In genomic region chr7:138726288-138726687, GRCh38 we compare ENCODE assay signal across 17 cellular contexts. TPM values are rescaled to one million over a fixed set of nuclear protein-coding genes. Genes with fewer than 3 reads are reported as not detected.
A peak's percentile ranks its signal among the peaks of the same experiment; 100 is the strongest.
DNase-seq lines count a peak whose midpoint lies in the region; ATAC-seq, FAIRE-seq and TF ChIP-seq lines count a peak whose summit lies in the region.
"Had no signal": no experiment of that assay in that cellular context is flagged by ENCODE, and none has a peak within 500 bp of the region (broad histone marks: within the 10 kb centered on the region; RNA-seq: fewer than 3 reads in every experiment).

No MANE protein-coding gene starts in this region.

- no peak overlapping the region for H3K27ac Mint-ChIP-seq in endodermal cell
- H3K27ac Mint-ChIP-seq: activated naive CD4-positive, alpha-beta T cell treated with anti-CD3 and anti-CD28 coated beads for 36 hours had no signal

- 40% methylated on average over 9 of the region's 9 CpGs for WGBS in A549 (ENCODE audit: missing lambda C conversion rate)
- WGBS in endodermal cell (ENCODE audit: insufficient coverage in 1 of 2, insufficient read length in 1 of 2), 2 experiments: 81% methylated on average over 7 to 9 of the region's 9 CpGs
- WGBS in heart left ventricle, 4 donors: 75 to 83% (median 79%) methylated on average over 9 of the region's 9 CpGs

- no peak overlapping the region for H3K4me3 Mint-ChIP-seq in endodermal cell
- H3K4me3 Mint-ChIP-seq: activated naive CD4-positive, alpha-beta T cell treated with anti-CD3 and anti-CD28 coated beads for 36 hours had no signal

- H3K4me1 Mint-ChIP-seq in endodermal cell: no peaks in the 10 kb centered on the region

- H3K27me3 ChIP-seq in GM06990 (replicated peaks; ENCODE audit: control insufficient read depth, insufficient read depth, low read length) (no peaks in the 10 kb centered on the region), Loucy (ENCODE audit: insufficient read depth, low read length, poor library complexity, severe bottlenecking) (no peaks in the 10 kb centered on the region), endodermal cell (ENCODE audit: control insufficient read depth, insufficient read depth, low read length, poor library complexity, severe bottlenecking) (no peaks in the 10 kb centered on the region), heart left ventricle (no peaks in the 10 kb centered on the region)
- H3K27me3 ChIP-seq: sigmoid colon had no signal

- no peaks in the 10 kb centered on the region for H3K36me3 ChIP-seq in GM06990 (ENCODE audit: control insufficient read depth, insufficient read depth, low read length)
- no peaks in the 10 kb centered on the region for H3K36me3 ChIP-seq in Loucy (ENCODE audit: insufficient read depth, low read length)
- H3K36me3 ChIP-seq in endodermal cell (ENCODE audit: control insufficient read depth, insufficient read depth, low read length): no peaks in the 10 kb centered on the region
- H3K36me3 ChIP-seq in heart left ventricle: no peaks in the 10 kb centered on the region
- H3K36me3 ChIP-seq: sigmoid colon had no signal

- H3K4me1 ChIP-seq in A549: no peaks in the 10 kb centered on the region
- no peaks in the 10 kb centered on the region for H3K4me1 ChIP-seq in Loucy (ENCODE audit: insufficient read depth, low read length, poor library complexity, severe bottlenecking)
- no peaks in the 10 kb centered on the region for H3K4me1 ChIP-seq in endodermal cell (ENCODE audit: control insufficient read depth, insufficient read depth, low read length)
- no peaks in the 10 kb centered on the region for H3K4me1 ChIP-seq in heart left ventricle
- H3K4me1 ChIP-seq: sigmoid colon had no signal

- no peaks in the 10 kb centered on the region for H3K9me2 ChIP-seq in Loucy (replicated peaks; ENCODE audit: low read depth, low read length)

- no peak; the same call in 2 of the 3 replicates for TF ChIP-seq CTCF in A549 (IDR thresholded peaks at IDR 0.05)
- TF ChIP-seq CTCF in GM06990 (IDR thresholded peaks at IDR 0.05; ENCODE audit: insufficient read depth, low read length, poor library complexity, severe bottlenecking): peak; percentile 29
- peak; percentile 58 for TF ChIP-seq CTCF in Loucy (conservative IDR thresholded peaks at IDR 0.05; ENCODE audit: low read length)
- TF ChIP-seq CTCF in endodermal cell (conservative IDR thresholded peaks at IDR 0.05): peak; percentile 65
- TF ChIP-seq CTCF in heart left ventricle (IDR thresholded peaks at IDR 0.05): no peak

- peak; percentile 71 to 81; a peak in 4 of 6 replicates for ATAC-seq in A549
- no peak for ATAC-seq in HG03469 (IDR thresholded peaks at IDR 0.05; ENCODE audit: unreplicated experiment)
- no peak for ATAC-seq in heart left ventricle
- ATAC-seq: mucosa of descending colon had no signal

- no peaks in the 10 kb centered on the region for H4K20me1 ChIP-seq in Loucy (ENCODE audit: insufficient read depth, low read length, poor library complexity, severe bottlenecking)

- TF ChIP-seq POLR2A in A549 (IDR thresholded peaks at IDR 0.05; ENCODE audit: low read length): no peak
- TF ChIP-seq POLR2A in heart left ventricle (IDR thresholded peaks at IDR 0.05): no peak

- H3K4me2 ChIP-seq in A549: no peak overlapping the region
- H3K4me2 ChIP-seq in Loucy (ENCODE audit: low read depth, low read length, poor library complexity, severe bottlenecking): no peak overlapping the region

- H3K9me3 Mint-ChIP-seq in endodermal cell: no peaks in the 10 kb centered on the region
- H3K9me3 Mint-ChIP-seq: activated naive CD4-positive, alpha-beta T cell treated with anti-CD3 and anti-CD28 coated beads for 36 hours had no signal

- CTCF ChIA-PET in A549 (lab: Yijun Ruan, JAX): interaction anchor here (2.7 kb wide), 1 partner anchor 12 kb away, joined by 15 read pairs; no protein-coding TSS in a partner anchor

- TF ChIP-seq EP300 in A549 (IDR thresholded peaks at IDR 0.05): no peak

- H3K27ac ChIP-seq in A549 (no peak overlapping the region), endodermal cell (ENCODE audit: low read depth, low read length) (no peak overlapping the region), heart left ventricle (no peak overlapping the region)
- H3K27ac ChIP-seq: sigmoid colon had no signal

- no peaks in the 10 kb centered on the region for H3K79me2 ChIP-seq in Loucy (ENCODE audit: insufficient read depth, low read length)

- H3K9me3 ChIP-seq in A549 (no peaks in the 10 kb centered on the region), Loucy (ENCODE audit: insufficient read depth, low read depth, low read length) (no peaks in the 10 kb centered on the region), endodermal cell (ENCODE audit: control insufficient read depth, low read length) (no peaks in the 10 kb centered on the region), heart left ventricle (no peaks in the 10 kb centered on the region)
- H3K9me3 ChIP-seq: mucosa of descending colon, sigmoid colon had no signal

- no peak overlapping the region for H3K4me3 ChIP-seq in A549
- no peak overlapping the region for H3K4me3 ChIP-seq in GM06990 (replicated peaks; ENCODE audit: low read depth, low read length)
- no peak overlapping the region for H3K4me3 ChIP-seq in Loucy (ENCODE audit: low read length, poor library complexity, severe bottlenecking)
- no peak overlapping the region for H3K4me3 ChIP-seq in endodermal cell (ENCODE audit: low read length)
- H3K4me3 ChIP-seq in heart left ventricle: no peak overlapping the region
- H3K4me3 ChIP-seq: mucosa of descending colon, sigmoid colon had no signal

- POLR2A ChIA-PET in A549 (lab: Yijun Ruan, JAX): no interaction called here

- no peaks in the 10 kb centered on the region for H3F3A ChIP-seq in Loucy (ENCODE audit: low read depth)

- no peak overlapping the region for H2AFZ ChIP-seq in Loucy (ENCODE audit: low read length)

- no peaks in the 10 kb centered on the region for H3K36me3 Mint-ChIP-seq in endodermal cell (ENCODE audit: low read depth)

- intact Hi-C loops in heart left ventricle (cut with DNase I): no loop called here

- 0 out of 5 replicates have a peak, but pooled peaks of 1 of the 2 experiments have one; percentile 5 for TF ChIP-seq RAD21 in A549 (conservative IDR thresholded peaks at IDR 0.05 in 1 of 2, IDR thresholded peaks at IDR 0.05 in 1 of 2)

- DNase-seq in A549 (ENCODE audit: low read depth in 1 of 2, low spot score in 1 of 2) (peak in 1 of 2 experiments; percentile 29), GM06990 (ENCODE audit: extremely low read depth, insufficient read length) (no peak), endodermal cell (peak; percentile 65), globus pallidus (ENCODE audit: low spot score) (no peak), heart left ventricle (no peak), NCI-H774 (lab: John Stamatoyannopoulos, UW) (no peak)
- DNase-seq: activated CD4-positive, CD25-positive, alpha-beta regulatory T cell treated with anti-CD3 and anti-CD28 coated beads, Interleukin-2, amount 50 U/mL, for 72 hours; activated naive CD4-positive, alpha-beta T cell treated with anti-CD3 and anti-CD28 coated beads for 36 hours; NCI-H1092 treated with DMSO at 0.1 percent for 48 hours; occipital lobe; sigmoid colon; stimulated activated CD4-positive, alpha-beta T cell treated with anti-CD3 and anti-CD28 coated beads, Interleukin-2, amount 100 ng/mL, for 48 hours; T-helper 1 cell had no signal

- FAIRE-seq in A549 (lab: Jason Lieb, UNC): no peak

- no peaks in the 10 kb centered on the region for H3K27me3 Mint-ChIP-seq in endodermal cell (ENCODE audit: insufficient read depth)

- H3K9ac ChIP-seq in Loucy (ENCODE audit: low read depth, low read length, poor library complexity, severe bottlenecking): no peak overlapping the region
- H3K9ac ChIP-seq in endodermal cell (ENCODE audit: extremely low read depth, low read length, poor library complexity, severe bottlenecking): no peak overlapping the region

TF ChIP-seq in A549, 52 proteins besides CTCF, POLR2A, EP300 and RAD21:
- TF ChIP-seq E2F6 (IDR thresholded peaks at IDR 0.05; ENCODE audit: borderline replicate concordance, low read depth) (no peak), JUNB (IDR thresholded peaks at IDR 0.05) (no peak), NR3C1 (IDR thresholded peaks at IDR 0.05) (no peak), NPAS2 (CRISPR knock-in tag; IDR thresholded peaks at IDR 0.05; ENCODE audit: borderline replicate concordance) (no peak), ELK1 (IDR thresholded peaks at IDR 0.05; ENCODE audit: low read depth, low read length) (no peak), HOXB5 (CRISPR knock-in tag; IDR thresholded peaks at IDR 0.05) (no peak)
TF ChIP-seq in A549: peak in this region for 0.

RNA-seq across cellular contexts. Expression of gene SVOPL, which starts 25.1 kb away (rescaled TPM):
- polyA plus RNA-seq in A549 (2011; rRNA removed) (0.05 and 0.21 TPM in 2 replicates), A549 (2017; fragmentation: RNase III; extraction: RNeasy Plus Mini Kit Qiagen cat#74134 plus additional on column Dnase treatment) (not detected in 3 replicates), heart left ventricle (not detected)
- not detected in 2 replicates for polyA plus RNA-seq in A549 (2012; cell fraction: cytosol; rRNA removed)
- polyA plus RNA-seq in A549 (2012; cell fraction: nucleus; rRNA removed): not detected in 2 replicates
- polyA minus RNA-seq in A549 (2011; rRNA and poly(A)+ RNA removed): 0.17 TPM in 1 of 2 replicates, not detected in the other
- total RNA-seq in endodermal cell (under 1 TPM; 0.86 to 0.95 TPM), heart left ventricle (under 1 TPM in 1 of 9 donors, not detected in 8; 0.15 TPM)
- not detected for polyA plus RNA-seq in endodermal cell (2013, experiment 1 of 2)
- 0.79 TPM for polyA plus RNA-seq in endodermal cell (2013, experiment 2 of 2)
- total RNA-seq: activated naive CD4-positive, alpha-beta T cell treated with anti-CD3 and anti-CD28 coated beads for 36 hours; fibroblast of lung; sigmoid colon had no signal
- polyA plus RNA-seq: fibroblast of lung had no signal

Comparison
In these comparisons a context has a peak if more than half of its experiments do, and no peak if none do; other contexts are left out.
1. ATAC-seq: peak in A549 (2 of 2); none in HG03469 (single experiment) and heart left ventricle (0 of 4).
2. CTCF ChIP-seq: peak in GM06990 (single experiment), Loucy (single experiment) and endodermal cell (single experiment); none in A549 (single experiment) and heart left ventricle (0 of 12).